In genomic region chr5:151937851-151938250, GRCh38 we compare ENCODE assay signal across 24 cellular contexts. TPM values are rescaled to one million over a fixed set of nuclear protein-coding genes. Genes with fewer than 3 reads are reported as not detected.
"Had no signal": no experiment of that assay in that cellular context is flagged by ENCODE, and none has a peak within 500 bp of the region (broad histone marks: within the 10 kb centered on the region; RNA-seq: fewer than 3 reads in every experiment).

No MANE protein-coding gene starts in this region.

- H3K4me3 ChIP-seq: breast epithelium, K562, SJSA1 had no signal

- H3K4me1 ChIP-seq: breast epithelium, SJSA1 had no signal

- H3K9me3 ChIP-seq: SJSA1 had no signal

- H3K27me3 ChIP-seq: breast epithelium, SJSA1 had no signal

- H3K36me3 ChIP-seq: breast epithelium, SJSA1 had no signal

- H3K27ac ChIP-seq: breast epithelium, SJSA1 had no signal

- FAIRE-seq: K562, RCC 7860 had no signal

- DNase-seq: activated CD4-positive, alpha-beta T cell treated with anti-CD3 and anti-CD28 coated beads, Interleukin-2, amount 10 ng/mL, durations not matched to agents 24 days and 14 days; activated CD4-positive, alpha-beta T cell treated with anti-CD3 and anti-CD28 coated beads, Interleukin-2, amount 50 U/mL, for 48 hours; activated CD4-positive, CD25-positive, alpha-beta regulatory T cell treated with anti-CD3 and anti-CD28 coated beads, Interleukin-2, amount 50 U/mL, for 72 hours; activated CD8-positive, alpha-beta memory T cell treated with anti-CD3 and anti-CD28 coated beads, Interleukin-2, amount 10 ng/mL, durations not matched to agents 7 days and 5 days; activated effector memory CD4-positive, alpha-beta T cell treated with Interleukin-2 at 50 U/mL for 16 hours; activated naive CD4-positive, alpha-beta T cell; activated T-cell treated with anti-CD3 and anti-CD28 coated beads, Interleukin-2, amount 50 U/mL, for 24 hours; aorta; caudate nucleus; Karpas-422; NCI-H1436; NCI-H1694 treated with DMSO at 0.1 percent for 48 hours; NCI-H2081 treated with DMSO at 0.1 percent for 48 hours; NCI-H345; NCI-H510A; NCI-H526 treated with DMSO at 0.1 percent for 48 hours; PC-3; SHP77 had no signal

RNA-seq across cellular contexts. Expression of gene GLRA1, which starts 13.2 kb away (rescaled TPM):
- total RNA-seq: activated CD4-positive, alpha-beta T cell treated with anti-CD3 and anti-CD28 coated beads, Interleukin-2, amount 10 ng/mL, durations not matched to agents 24 days and 14 days; activated CD8-positive, alpha-beta memory T cell treated with anti-CD3 and anti-CD28 coated beads, Interleukin-2, amount 10 ng/mL, durations not matched to agents 7 days and 5 days; activated T-helper 1 cell treated with anti-CD3 and anti-CD28 coated beads, Interleukin-12 subunit alpha, Interleukin-12 subunit beta, Interleukin-2, Interleukin-4 antibody, amounts not matched to agents 30 ng/mL and 10 ng/mL and 1 ng/mL, durations not matched to agents 14 hours and 24 hours and 36 hours; aorta; breast epithelium; K562; PC-3; SJSA1; WTC11 had no signal
